In the genomic region with DNA sequence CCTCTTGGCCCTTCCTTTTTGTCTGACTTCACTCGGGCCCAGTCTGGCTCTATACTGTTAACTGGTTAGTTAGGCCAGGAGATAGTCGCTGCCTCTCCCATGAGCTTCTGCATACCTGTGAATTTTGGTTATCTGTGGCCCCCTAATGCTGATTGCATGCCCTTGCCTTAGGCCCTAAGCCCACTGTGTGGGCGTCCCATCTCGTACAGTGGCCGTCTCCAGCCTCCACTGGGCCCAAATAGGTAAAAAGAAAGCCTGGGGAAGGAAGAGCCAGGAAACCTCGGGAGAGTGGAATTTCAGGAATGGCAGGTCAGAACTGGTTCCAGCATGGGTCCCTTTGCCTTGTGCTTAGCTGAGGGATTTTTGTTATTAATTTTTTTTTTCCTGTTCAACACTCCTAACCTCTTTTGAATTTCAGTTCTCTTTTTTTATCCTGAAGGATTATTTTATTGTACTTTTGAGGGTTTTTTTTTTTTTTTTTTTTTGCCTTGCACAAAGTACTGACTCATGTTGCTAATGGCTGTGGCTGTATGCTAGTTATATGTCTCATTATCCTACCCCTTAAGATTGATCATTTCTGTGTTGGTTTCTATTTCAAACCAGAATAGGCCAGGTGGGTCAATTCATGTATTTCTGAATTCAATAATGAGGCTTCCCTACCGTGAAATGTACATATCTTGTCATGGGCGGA, we compare ENCODE assay signal across 8 cellular contexts. TPM values are rescaled to one million over a fixed set of nuclear protein-coding genes. Genes with fewer than 3 reads are reported as not detected.
A peak's percentile ranks its signal among the peaks of the same experiment; 100 is the strongest.
DNase-seq lines count a peak whose midpoint lies in the region; ATAC-seq and TF ChIP-seq lines count a peak whose summit lies in the region.

No MANE protein-coding gene starts in this region.

- H3K4me3 ChIP-seq in SK-N-MC (peak overlapping the region; percentile 97), skeletal muscle satellite cell (ENCODE audit: low read length) (peak overlapping the region; percentile 65), lower leg skin (ENCODE audit: low read depth, poor library complexity, severe bottlenecking) (no peak overlapping the region)

- DNase-seq in HCEC 1CT: peak; percentile 41
- DNase-seq in SK-N-MC (ENCODE audit: low read depth, low spot score): no peak
- peak; percentile 38 for DNase-seq in fibroblast of peridontal ligament (ENCODE audit: extremely low read depth)
- DNase-seq in lower leg skin (ENCODE audit: low spot score in 2 of 2): no peak
- no peak for DNase-seq in iPS-NIHi11 (ENCODE audit: low spot score)

- H3K4me1 ChIP-seq in skeletal muscle satellite cell (ENCODE audit: control insufficient read depth, insufficient read depth, low read length): peaks cover 54% of the 10 kb centered on the region

- H3K9me3 ChIP-seq in SK-N-MC (ENCODE audit: low read depth, low read length): no peaks in the 10 kb centered on the region
- no peaks in the 10 kb centered on the region for H3K9me3 ChIP-seq in skeletal muscle satellite cell (replicated peaks; ENCODE audit: low read length)

- H3K27me3 ChIP-seq in skeletal muscle satellite cell (ENCODE audit: control insufficient read depth, insufficient read depth, low read length): no peaks in the 10 kb centered on the region

- no peak for TF ChIP-seq POLR2A in lower leg skin (IDR thresholded peaks at IDR 0.05)

- H3K4me2 ChIP-seq in skeletal muscle satellite cell (ENCODE audit: low read length): peak overlapping the region; percentile 95

- ATAC-seq in HG03095 (IDR thresholded peaks at IDR 0.05; ENCODE audit: unreplicated experiment) (no peak), HG02571 (IDR thresholded peaks at IDR 0.05; ENCODE audit: unreplicated experiment) (no peak)

- H3K36me3 ChIP-seq in SK-N-MC (ENCODE audit: insufficient read depth, low read length) (peaks cover 21% of the 10 kb centered on the region), skeletal muscle satellite cell (ENCODE audit: insufficient read depth, low read length) (no peaks in the 10 kb centered on the region)

- no peak for TF ChIP-seq CTCF in lower leg skin (IDR thresholded peaks at IDR 0.05)

- peak overlapping the region; percentile 64 for H3K9ac ChIP-seq in SK-N-MC (ENCODE audit: insufficient read length)
- peak overlapping the region; percentile 69 for H3K9ac ChIP-seq in skeletal muscle satellite cell (ENCODE audit: low read depth, low read length)

- WGBS in lower leg skin, 2 donors: 23 to 25% methylated on average over 8 of the region's 8 CpGs

- peak overlapping the region; percentile 50 for H3K27ac ChIP-seq in SK-N-MC

- intact Hi-C loops in lower leg skin (cut with DNase I; ENCODE audit: low total_unique reads): loop anchor here (10.0 kb wide), 1 partner anchor 98 kb away; no protein-coding TSS in a partner anchor

RNA-seq across cellular contexts. Expression of a gene that starts 3.4 kb away (rescaled TPM):
- total RNA-seq in skeletal muscle satellite cell (2012; rRNA removed): 51.7 and 54.2 TPM in 2 replicates
- 100 to 1,000 TPM; 102 to 168 (median 144) TPM for total RNA-seq in lower leg skin

Comparison
In these comparisons a context has a peak if more than half of its experiments do, and no peak if none do; other contexts are left out.
1. DNase-seq: peak in HCEC 1CT (single experiment) and fibroblast of peridontal ligament (single experiment); none in SK-N-MC (single experiment), lower leg skin (0 of 2) and iPS-NIHi11 (single experiment).